Comparison of ENCODE assay signal across 8 cellular contexts in the genomic region with DNA sequence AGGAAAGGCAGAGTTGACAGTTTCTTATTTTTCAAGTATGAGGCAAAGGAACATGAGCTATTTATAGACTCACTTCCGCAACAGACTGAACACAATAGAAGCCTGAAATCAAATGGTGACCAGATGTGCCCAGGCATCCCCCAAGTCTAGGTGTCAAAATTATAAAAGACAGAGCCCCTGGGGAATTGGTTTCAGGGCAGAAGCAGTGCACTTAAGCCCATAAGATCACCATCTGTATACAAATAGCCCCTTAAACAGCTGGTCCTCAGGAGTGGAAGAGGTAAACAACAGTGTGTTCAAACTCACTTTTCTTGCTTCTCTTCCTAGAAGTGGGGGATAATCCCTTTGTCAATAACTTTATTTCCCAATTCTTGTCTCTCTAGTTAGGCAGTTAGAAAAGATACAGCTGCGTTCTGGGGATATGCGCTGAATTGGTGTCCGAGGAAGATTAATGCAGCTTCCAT. TPM values are rescaled to one million over a fixed set of nuclear protein-coding genes. Genes with fewer than 3 reads are reported as not detected.
DNase-seq lines count a peak whose midpoint lies in the region; ATAC-seq and TF ChIP-seq lines count a peak whose summit lies in the region.

No MANE protein-coding gene starts in this region.

- DNase-seq in CD1c-positive myeloid dendritic cell (ENCODE audit: extremely low spot score) (peak; percentile 12), HFF-Myc (ENCODE audit: extremely low read depth, low read depth) (peak; percentile 67), left lung (no peak), cerebellum (ENCODE audit: low spot score) (no peak), DMS79 treated with DMSO at 0.1 percent for 48 hours (lab: John Stamatoyannopoulos, UW) (no peak)

- H2AFZ ChIP-seq in SU-DHL-6 (ENCODE audit: low read depth, low read length, severe bottlenecking): no peak overlapping the region

- no peaks in the 10 kb centered on the region for H3K79me2 ChIP-seq in SU-DHL-6 (ENCODE audit: insufficient read depth, low read length)

- H3K9me2 ChIP-seq in SU-DHL-6 (replicated peaks; ENCODE audit: insufficient read depth, low read length): no peaks in the 10 kb centered on the region

- H4K20me1 ChIP-seq in SU-DHL-6 (ENCODE audit: low read depth, low read length): no peaks in the 10 kb centered on the region

- H3K27me3 ChIP-seq in SU-DHL-6 (ENCODE audit: low read length): no peaks in the 10 kb centered on the region
- no peaks in the 10 kb centered on the region for H3K27me3 ChIP-seq in left lung

- H3K36me3 ChIP-seq in SU-DHL-6 (ENCODE audit: low read length): no peaks in the 10 kb centered on the region
- no peaks in the 10 kb centered on the region for H3K36me3 ChIP-seq in left lung

- intact Hi-C loops in left lung (cut with DNase I): no loop called here

- H3K4me2 ChIP-seq in SU-DHL-6 (ENCODE audit: low read depth, low read length, poor library complexity, severe bottlenecking): peak overlapping the region; percentile 40

- H3K27ac ChIP-seq in SU-DHL-6 (ENCODE audit: low read depth, low read length) (peak overlapping the region; percentile 64), left lung (peak overlapping the region; percentile 33 to 42)

- H3K9ac ChIP-seq in SU-DHL-6 (ENCODE audit: low read length): no peak overlapping the region

- H3K4me3 ChIP-seq in HFF-Myc (replicated peaks; ENCODE audit: low read depth, low read length) (no peak overlapping the region), SU-DHL-6 (ENCODE audit: insufficient read depth, low read length, poor library complexity, severe bottlenecking) (no peak overlapping the region), left lung (no peak overlapping the region)

- ATAC-seq in left lung (peak; percentile 39), HG02642 (IDR thresholded peaks at IDR 0.05; ENCODE audit: poor library complexity, unreplicated experiment) (no peak), HG03520 (IDR thresholded peaks at IDR 0.05; ENCODE audit: unreplicated experiment) (no peak)

- TF ChIP-seq CTCF in HFF-Myc (IDR thresholded peaks at IDR 0.05; ENCODE audit: low read depth, low read length, missing control alignments) (no peak), SU-DHL-6 (IDR thresholded peaks at IDR 0.05; ENCODE audit: insufficient read depth, low read length, poor library complexity, severe bottlenecking) (no peak), left lung (IDR thresholded peaks at IDR 0.05) (no peak)

- no peaks in the 10 kb centered on the region for H3K9me3 ChIP-seq in SU-DHL-6 (ENCODE audit: insufficient read depth, low read length)
- no peaks in the 10 kb centered on the region for H3K9me3 ChIP-seq in left lung

- H3K4me1 ChIP-seq in left lung: peaks cover 16 to 36% of the 10 kb centered on the region in 2 donors

- H3F3A ChIP-seq in SU-DHL-6 (ENCODE audit: insufficient read depth): peaks cover 6% of the 10 kb centered on the region; the same call in 1 of the 2 replicates

RNA-seq across cellular contexts. Expression of a gene that starts 29.9 kb away (rescaled TPM):
- total RNA-seq in left lung: 10 to 100 TPM in 1 of 2 donors, 1 to 10 TPM in 1; 9.4 to 10.9 TPM
- 25.4 TPM for total RNA-seq in cerebellum

RNA-seq across cellular contexts. Expression of a gene that starts 56.7 kb away (rescaled TPM):
- total RNA-seq in left lung: 10 to 100 TPM; 18.4 to 20.5 TPM
- total RNA-seq in cerebellum: 27.3 TPM

RNA-seq across cellular contexts. Expression of a gene that starts 56.7 kb away (rescaled TPM):
- 10 to 100 TPM; 26.7 to 27.9 TPM for total RNA-seq in left lung
- total RNA-seq in cerebellum: 20.2 TPM

Comparison
In these comparisons a context has a peak if more than half of its experiments do, and no peak if none do; other contexts are left out.
1. DNase-seq: peak in CD1c-positive myeloid dendritic cell (single experiment) and HFF-Myc (single experiment); none in left lung (0 of 2), cerebellum (single experiment) and DMS79 treated with DMSO at 0.1 percent for 48 hours (single experiment).